Comparison of ENCODE assay signal across 1 cellular context in genomic region chr5:172437445-172438303, GRCh38.
A peak's percentile ranks its signal among the peaks of the same experiment; 100 is the strongest.
TF ChIP-seq lines count a peak whose summit lies in the region.

No MANE protein-coding gene starts in this region.

TF ChIP-seq in endothelial cell of umbilical vein, 7 proteins besides CTCF, POLR2A, EP300 and RAD21:
- TF ChIP-seq EZH2 (IDR thresholded peaks at IDR 0.05; ENCODE audit: borderline replicate concordance, low read depth, low read length, severe bottlenecking) = no peak
- TF ChIP-seq GATA2 (IDR thresholded peaks at IDR 0.05; ENCODE audit: insufficient read depth, insufficient read length, low read depth, low read length) = no peak
- TF ChIP-seq JUN (IDR thresholded peaks at IDR 0.05; ENCODE audit: borderline replicate concordance, insufficient read depth, insufficient read length, low read depth) = peak; percentile 38
- no peak for TF ChIP-seq MYC (IDR thresholded peaks at IDR 0.05; ENCODE audit: low read depth, low read length)
- TF ChIP-seq FOS (IDR thresholded peaks at IDR 0.05; ENCODE audit: borderline replicate concordance, insufficient read depth, low read length) = peak; percentile 52
- peak; percentile 72 for TF ChIP-seq POLR2AphosphoS5 (IDR thresholded peaks at IDR 0.05; ENCODE audit: insufficient read depth, low read depth, low read length)
- TF ChIP-seq MAX (IDR thresholded peaks at IDR 0.05; ENCODE audit: insufficient read depth, insufficient read length) = no peak
